ENCODE assay signal across 1 cellular context in the genomic region with DNA sequence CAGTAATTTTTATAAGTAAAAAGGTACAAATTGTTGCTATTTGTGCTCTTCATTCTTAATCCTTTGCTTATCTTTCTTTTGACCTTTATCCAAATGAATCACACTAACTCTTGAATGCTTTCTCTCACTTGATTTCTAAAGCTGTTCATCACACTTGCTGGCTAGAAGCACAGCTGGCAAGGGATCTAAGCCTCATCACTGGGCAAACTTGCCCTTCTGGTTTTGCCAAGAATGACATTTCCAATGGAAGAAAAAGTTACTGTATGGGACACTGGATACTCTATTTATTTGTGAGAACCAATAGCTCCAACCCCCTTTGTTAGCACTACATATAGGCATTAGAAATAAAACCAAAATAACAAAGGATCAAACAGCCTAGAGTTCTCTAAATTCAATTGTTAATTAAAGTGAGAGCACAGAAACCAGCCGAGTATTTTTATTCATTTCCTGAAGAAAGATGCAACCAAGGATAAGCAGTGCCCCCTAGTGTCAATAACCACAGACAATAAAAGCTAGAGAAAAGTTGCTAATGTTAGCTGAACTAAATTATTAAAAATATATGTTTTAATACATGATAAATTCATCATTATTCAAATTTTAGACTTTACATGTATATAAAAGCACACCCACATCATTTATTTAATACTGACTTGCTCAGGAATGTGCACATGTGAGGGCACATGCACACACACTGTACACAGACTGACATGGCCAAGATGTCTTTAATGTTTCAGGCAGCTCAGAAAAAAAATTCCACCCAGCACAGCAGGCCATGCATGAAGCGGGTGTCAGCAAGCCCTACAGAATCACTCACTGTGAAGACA.
TF ChIP-seq lines count a peak whose summit lies in the region.

No MANE protein-coding gene starts in this region.

TF ChIP-seq in HepG2, 621 proteins besides CTCF, POLR2A, EP300 and RAD21 (continued from another document):
- TF ChIP-seq STAG1 (CRISPR knock-in tag; IDR thresholded peaks at IDR 0.05) (peak; percentile 81), ZNF34 (CRISPR knock-in tag; IDR thresholded peaks at IDR 0.05; ENCODE audit: borderline replicate concordance) (no peak), NPAS2 (CRISPR knock-in tag; IDR thresholded peaks at IDR 0.05; ENCODE audit: borderline replicate concordance) (no peak), ZNF563 (CRISPR knock-in tag; IDR thresholded peaks at IDR 0.05) (no peak), RFX5 (IDR thresholded peaks at IDR 0.05; ENCODE audit: low read depth, low read length) (no peak)
- TF ChIP-seq, protein P1, sequence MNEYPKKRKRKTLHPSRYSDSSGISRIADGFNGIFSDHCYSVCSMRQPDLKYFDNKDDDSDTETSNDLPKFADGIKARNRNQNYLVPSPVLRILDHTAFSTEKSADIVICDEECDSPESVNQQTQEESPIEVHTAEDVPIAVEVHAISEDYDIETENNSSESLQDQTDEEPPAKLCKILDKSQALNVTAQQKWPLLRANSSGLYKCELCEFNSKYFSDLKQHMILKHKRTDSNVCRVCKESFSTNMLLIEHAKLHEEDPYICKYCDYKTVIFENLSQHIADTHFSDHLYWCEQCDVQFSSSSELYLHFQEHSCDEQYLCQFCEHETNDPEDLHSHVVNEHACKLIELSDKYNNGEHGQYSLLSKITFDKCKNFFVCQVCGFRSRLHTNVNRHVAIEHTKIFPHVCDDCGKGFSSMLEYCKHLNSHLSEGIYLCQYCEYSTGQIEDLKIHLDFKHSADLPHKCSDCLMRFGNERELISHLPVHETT (CRISPR knock-in tag; conservative IDR thresholded peaks at IDR 0.05) = no peak
